Comparison of ENCODE assay signal across 8 cellular contexts in the genomic region with DNA sequence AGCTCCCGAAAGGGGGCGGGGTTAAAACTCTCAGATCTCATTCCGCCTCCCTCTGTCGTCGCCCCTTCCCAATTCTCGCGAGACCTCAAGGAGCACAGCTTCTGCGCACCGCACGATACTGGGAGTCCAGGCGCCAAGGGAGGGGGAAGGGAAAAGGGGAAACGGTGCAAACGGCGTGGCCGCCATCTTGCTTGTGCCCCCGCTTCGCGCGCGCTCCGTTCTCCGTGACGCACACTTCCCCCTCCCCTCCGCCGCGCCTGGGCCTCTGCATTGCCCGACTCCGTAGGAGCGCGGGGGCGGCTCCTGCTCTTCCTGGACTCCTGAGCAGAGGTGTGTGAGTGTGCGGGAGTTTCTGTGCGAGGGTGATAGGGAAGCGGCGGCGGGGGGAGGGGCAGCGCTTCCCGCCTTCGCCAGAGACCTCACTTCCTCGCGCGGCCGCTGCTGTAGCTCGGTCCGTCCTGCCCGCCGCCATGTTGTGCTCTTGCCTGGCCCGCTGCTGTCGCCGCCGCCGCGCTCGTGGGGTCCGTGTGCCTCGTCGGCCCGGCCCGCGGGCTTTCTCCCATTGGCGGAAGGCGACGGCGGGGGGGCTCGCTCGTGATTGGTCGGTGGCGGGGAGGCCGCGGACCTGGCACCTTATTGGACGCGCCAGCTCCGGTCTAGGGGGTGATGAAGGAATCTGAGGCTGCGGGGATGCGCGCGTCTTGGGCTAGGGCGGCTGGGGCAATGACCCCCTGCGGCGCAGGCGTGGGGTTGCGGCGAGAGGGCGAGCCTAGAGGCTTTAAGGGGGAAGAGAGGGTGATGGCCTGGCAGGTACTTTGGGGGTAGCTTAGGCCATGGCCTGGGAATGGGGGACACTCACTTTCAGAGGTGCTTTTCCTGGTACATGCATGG. TPM values are rescaled to one million over a fixed set of nuclear protein-coding genes. Genes with fewer than 3 reads are reported as not detected.
DNase-seq lines count a peak whose midpoint lies in the region; ATAC-seq and TF ChIP-seq lines count a peak whose summit lies in the region.

A gene (plus strand): TSS at position 167 of the 891 bp plus-strand sequence. CDS start 47,140 bp downstream, outside the sequence.

- intact Hi-C loops in transverse colon (cut with DNase I; ENCODE audit: low total_unique reads): no loop called here

- H3K9ac ChIP-seq in adipocyte (ENCODE audit: low read length) (peak within 1 kb of the TSS; percentile 99), trophoblast cell (ENCODE audit: low read length) (peak within 1 kb of the TSS; percentile 97)

- H3K4me3 ChIP-seq in GM12865 (ENCODE audit: low read depth, low read length) (peak within 1 kb of the TSS; percentile 90), adipocyte (ENCODE audit: low read length) (peak within 1 kb of the TSS; percentile 94), cardiac muscle cell (peak within 1 kb of the TSS; percentile 94), trophoblast cell (ENCODE audit: low read depth, low read length) (peak within 1 kb of the TSS; percentile 82), transverse colon (peak within 1 kb of the TSS; percentile 72 to 84 (median 78))

- peaks cover 10% of the 10 kb centered on the region for H3K79me1 ChIP-seq in trophoblast cell (ENCODE audit: low read length)

- in situ Hi-C loops in transverse colon (cut with MboI; ENCODE audit: low pct_ligation_motif_present in 1 of 4, low pct_unique_long_range_greater_than_20kb in 1 of 4, low sequenced_read_pairs in 3 of 4): no loop called here

- no peak for TF ChIP-seq EP300 in transverse colon (IDR thresholded peaks at IDR 0.05; ENCODE audit: low read depth)

- H3K9me3 ChIP-seq in adipocyte (ENCODE audit: control insufficient read depth, low read length) (no peaks in the 10 kb centered on the region), cardiac muscle cell (ENCODE audit: low read depth) (no peaks in the 10 kb centered on the region), trophoblast cell (ENCODE audit: insufficient read depth, low read depth, low read length) (no peaks in the 10 kb centered on the region), transverse colon (no peaks in the 10 kb centered on the region)

- H2BK5ac ChIP-seq in trophoblast cell (ENCODE audit: low read depth, low read length, poor library complexity): peak within 1 kb of the TSS; percentile 98

- H3K27me3 ChIP-seq in adipocyte (replicated peaks; ENCODE audit: control insufficient read depth, insufficient read depth, low read length): no peaks in the 10 kb centered on the region
- no peaks in the 10 kb centered on the region for H3K27me3 ChIP-seq in cardiac muscle cell
- H3K27me3 ChIP-seq in trophoblast cell (ENCODE audit: insufficient read depth, low read length): no peaks in the 10 kb centered on the region
- no peaks in the 10 kb centered on the region for H3K27me3 ChIP-seq in transverse colon

- H2BK120ac ChIP-seq in trophoblast cell (ENCODE audit: insufficient read depth, low read length, poor library complexity): peak within 1 kb of the TSS; percentile 93

- peak within 1 kb of the TSS; percentile 91 for H4K8ac ChIP-seq in trophoblast cell (ENCODE audit: low read depth, low read length)

- WGBS in trophoblast cell (ENCODE audit: extremely low coverage, insufficient coverage, insufficient read length): no CpG with 5 or more reads among the region's 84 CpGs
- 1% methylated on average over 83 of the region's 84 CpGs; no CpG with 5 or more reads in 1 of the 2 donors for WGBS in transverse colon (ENCODE audit: low coverage in 1 of 2), 2 donors

- H3K4ac ChIP-seq in trophoblast cell (ENCODE audit: low read depth, low read length): peak within 1 kb of the TSS; percentile 91

- H4K12ac ChIP-seq in trophoblast cell (ENCODE audit: low read depth, low read length): peak within 1 kb of the TSS; percentile 80

- no peak within 1 kb of the TSS for H3K23ac ChIP-seq in trophoblast cell (ENCODE audit: low read length)

- DNase-seq in GM12865 (ENCODE audit: low read depth): peak; percentile 99
- DNase-seq in NCI-H1436 (lab: John Stamatoyannopoulos, UW): peak; percentile 100
- peak; percentile 96 for DNase-seq in T follicular helper cell (ENCODE audit: low read depth)
- peak; percentile 100 for DNase-seq in adipocyte (ENCODE audit: low read depth)
- peak; percentile 99 to 100 for DNase-seq in cardiac muscle cell (ENCODE audit: low read depth in 1 of 2, low spot score in 1 of 2)
- DNase-seq in trophoblast cell: peak; percentile 99 to 100
- DNase-seq in transverse colon: peak; percentile 98

- peak; percentile 74 for ATAC-seq in HG02763 (IDR thresholded peaks at IDR 0.05; ENCODE audit: unreplicated experiment)

- H3K4me1 ChIP-seq in adipocyte (ENCODE audit: control insufficient read depth, insufficient read depth, low read length) (peaks cover 15% of the 10 kb centered on the region), cardiac muscle cell (ENCODE audit: low read depth) (peaks cover 14% of the 10 kb centered on the region), trophoblast cell (ENCODE audit: control insufficient read depth in 1 of 2, insufficient read depth in 2 of 2, low read length in 2 of 2) (peaks cover 2 to 4% of the 10 kb centered on the region in 2 experiments), transverse colon (peaks cover 0 to 53% (median 20%) of the 10 kb centered on the region in 4 donors)

- peak within 1 kb of the TSS; percentile 98 for H3K14ac ChIP-seq in trophoblast cell (ENCODE audit: low read length)

- no peak within 1 kb of the TSS for H2BK12ac ChIP-seq in trophoblast cell (ENCODE audit: low read length)

- peak; percentile 95 for TF ChIP-seq POLR2A in transverse colon (IDR thresholded peaks at IDR 0.05)

- H3K36me3 ChIP-seq in adipocyte (ENCODE audit: control insufficient read depth, insufficient read depth, low read length, severe bottlenecking): peaks cover 5% of the 10 kb centered on the region
- peaks cover 3% of the 10 kb centered on the region for H3K36me3 ChIP-seq in cardiac muscle cell
- no peaks in the 10 kb centered on the region for H3K36me3 ChIP-seq in trophoblast cell (ENCODE audit: control insufficient read depth in 1 of 2, insufficient read depth in 2 of 2, low read length in 2 of 2)
- no peaks in the 10 kb centered on the region for H3K36me3 ChIP-seq in transverse colon

- TF ChIP-seq CTCF in GM12865 (IDR thresholded peaks at IDR 0.05; ENCODE audit: insufficient read depth, low read depth, low read length, missing control alignments) (no peak), cardiac muscle cell (IDR thresholded peaks at IDR 0.05; ENCODE audit: low read depth, low read length) (no peak), transverse colon (IDR thresholded peaks at IDR 0.05) (peak in 1 of 5 experiments; percentile 25)

- peak within 1 kb of the TSS; percentile 89 for H2AK5ac ChIP-seq in trophoblast cell (ENCODE audit: low read length)

- H3K4me2 ChIP-seq in trophoblast cell (ENCODE audit: low read length): peak within 1 kb of the TSS; percentile 77

- peak within 1 kb of the TSS; percentile 85 for H2AFZ ChIP-seq in trophoblast cell (ENCODE audit: insufficient read depth, low read length, poor library complexity)

- peak within 1 kb of the TSS; percentile 99 for H3K18ac ChIP-seq in trophoblast cell (ENCODE audit: low read length)

- H3K27ac ChIP-seq in cardiac muscle cell (peak within 1 kb of the TSS; percentile 100), trophoblast cell (ENCODE audit: low read depth, low read length) (peak within 1 kb of the TSS; percentile 85), transverse colon (peak within 1 kb of the TSS; percentile 97 to 99 (median 98))

- H3K79me2 ChIP-seq in trophoblast cell (ENCODE audit: control insufficient read depth, insufficient read depth, low read length, poor library complexity): peaks cover 9% of the 10 kb centered on the region

- peak within 1 kb of the TSS; percentile 99 for H4K91ac ChIP-seq in trophoblast cell (ENCODE audit: low read depth, low read length)

RNA-seq across cellular contexts. Expression of the gene that starts here (rescaled TPM):
- 124 and 130 TPM in 2 replicates for total RNA-seq in cardiac muscle cell
- 143 and 149 TPM in 2 replicates for polyA plus RNA-seq in cardiac muscle cell
- polyA plus RNA-seq in trophoblast cell (2013): 64.7 and 72.6 TPM in 2 replicates
- total RNA-seq in transverse colon: 100 to 1,000 TPM in 1 of 4 donors, 10 to 100 TPM in 3; 34.4 to 101 (median 76.4) TPM

Comparison
In these comparisons a context has a peak if more than half of its experiments do, and no peak if none do; other contexts are left out.
1. Peak in every context shown above with its lines: DNase-seq, ATAC-seq, H3K4me3 ChIP-seq and H3K27ac ChIP-seq.